7 cellular contexts compared by ENCODE assay signal in genomic region chr15:101167791-101168462, GRCh38.
DNase-seq lines count a peak whose midpoint lies in the region; ATAC-seq and TF ChIP-seq lines count a peak whose summit lies in the region.

No MANE protein-coding gene starts in this region.

- H3K4me3 Mint-ChIP-seq in activated T-helper 2 cell treated with anti-CD3 and anti-CD28 coated beads, Interferon-gamma antibody, Interleukin-2, Interleukin-4, amounts not matched to agents 10 μg/mL and 5 μg/mL and 100 μg/mL, durations not matched to agents 14 hours and 24 hours and 36 hours (ENCODE audit: low read depth): peak overlapping the region; percentile 43

- peak; percentile 80 for ATAC-seq in GM21390 (IDR thresholded peaks at IDR 0.05; ENCODE audit: unreplicated experiment)
- peak; percentile 55 to 65 for ATAC-seq in gastrocnemius medialis

- peak in 1 of 2 donors; percentile 28 for TF ChIP-seq POLR2A in gastrocnemius medialis (IDR thresholded peaks at IDR 0.05)

- H3K36me3 ChIP-seq in gastrocnemius medialis: no peaks in the 10 kb centered on the region

- peaks cover 44% of the 10 kb centered on the region for H3K36me3 Mint-ChIP-seq in activated T-helper 2 cell treated with anti-CD3 and anti-CD28 coated beads, Interferon-gamma antibody, Interleukin-2, Interleukin-4, amounts not matched to agents 10 μg/mL and 5 μg/mL and 100 μg/mL, durations not matched to agents 14 hours and 24 hours and 36 hours (ENCODE audit: low read depth)

- peak overlapping the region; percentile 61 to 78 (median 73) for H3K27ac ChIP-seq in gastrocnemius medialis

- no peaks in the 10 kb centered on the region for H3K27me3 ChIP-seq in gastrocnemius medialis

- H3K27me3 Mint-ChIP-seq in activated T-helper 2 cell treated with anti-CD3 and anti-CD28 coated beads, Interferon-gamma antibody, Interleukin-2, Interleukin-4, amounts not matched to agents 10 μg/mL and 5 μg/mL and 100 μg/mL, durations not matched to agents 14 hours and 24 hours and 36 hours (ENCODE audit: low read depth): no peaks in the 10 kb centered on the region

- peak overlapping the region; percentile 92 for H3K27ac Mint-ChIP-seq in activated T-helper 2 cell treated with anti-CD3 and anti-CD28 coated beads, Interferon-gamma antibody, Interleukin-2, Interleukin-4, amounts not matched to agents 10 μg/mL and 5 μg/mL and 100 μg/mL, durations not matched to agents 14 hours and 24 hours and 36 hours

- intact Hi-C loops in activated T-helper 2 cell treated with anti-CD3 and anti-CD28 coated beads, Interferon-gamma antibody, Interleukin-2, Interleukin-4, amounts not matched to agents 10 μg/mL and 5 μg/mL and 100 μg/mL, durations not matched to agents 14 hours and 24 hours and 36 hours (cut with micrococcal nuclease): loop anchor here (1.0 to 2.0 kb wide), 4 partner anchors 9 to 44 kb away; no protein-coding TSS in a partner anchor
- intact Hi-C loops in head of caudate nucleus (cut with DNase I): no loop called here
- intact Hi-C loops in gastrocnemius medialis (cut with DNase I; ENCODE audit: low total_unique reads): no loop called here

- in situ Hi-C loops in gastrocnemius medialis (cut with MboI; ENCODE audit: low sequenced_read_pairs in 4 of 4): no loop called here

- H3K9me3 Mint-ChIP-seq in activated T-helper 2 cell treated with anti-CD3 and anti-CD28 coated beads, Interferon-gamma antibody, Interleukin-2, Interleukin-4, amounts not matched to agents 10 μg/mL and 5 μg/mL and 100 μg/mL, durations not matched to agents 14 hours and 24 hours and 36 hours: peaks cover 39% of the 10 kb centered on the region

- TF ChIP-seq CTCF in gastrocnemius medialis (IDR thresholded peaks at IDR 0.05 in 4 of 5, conservative IDR thresholded peaks at IDR 0.05 in 1 of 5): no peak

- peaks cover 44% of the 10 kb centered on the region for H3K4me1 Mint-ChIP-seq in activated T-helper 2 cell treated with anti-CD3 and anti-CD28 coated beads, Interferon-gamma antibody, Interleukin-2, Interleukin-4, amounts not matched to agents 10 μg/mL and 5 μg/mL and 100 μg/mL, durations not matched to agents 14 hours and 24 hours and 36 hours (ENCODE audit: low read depth)

- H3K4me3 ChIP-seq in gastrocnemius medialis: peak overlapping the region in 1 of 4 donors; percentile 12

- peak; percentile 80 for DNase-seq in activated T-helper 2 cell treated with anti-CD3 and anti-CD28 coated beads, Interferon-gamma antibody, Interleukin-2, Interleukin-4, amounts not matched to agents 10 μg/mL and 5 μg/mL and 100 μg/mL, durations not matched to agents 14 hours and 24 hours and 36 hours (ENCODE audit: low spot score)
- DNase-seq in head of caudate nucleus (peak in 25 of 42 donors; percentile 16 to 70 (median 38)), gastrocnemius medialis (peak; percentile 46 to 50), NCI-H187 (lab: John Stamatoyannopoulos, UW) (no peak), HuH-7 (ENCODE audit: low spot score) (no peak)

- peaks cover 0 to 9% (median 0%) of the 10 kb centered on the region in 3 donors for H3K9me3 ChIP-seq in gastrocnemius medialis

- H3K4me1 ChIP-seq in gastrocnemius medialis: peaks cover 12 to 32% of the 10 kb centered on the region in 2 donors

TF ChIP-seq in PFSK-1, 5 proteins besides CTCF, POLR2A, EP300 and RAD21:
- TF ChIP-seq SIN3A (IDR thresholded peaks at IDR 0.05; ENCODE audit: borderline replicate concordance, insufficient read depth, low read length): no peak
- TF ChIP-seq TAF1 (IDR thresholded peaks at IDR 0.05; ENCODE audit: borderline replicate concordance, insufficient read depth, low read length): peak; percentile 43; the same call in 1 of the 2 replicates
- peak; percentile 42 for TF ChIP-seq FOXP2 (optimal IDR thresholded peaks at IDR 0.05; ENCODE audit: borderline replicate concordance, extremely low read depth, extremely low read length, insufficient read depth)
- TF ChIP-seq REST (IDR thresholded peaks at IDR 0.05; ENCODE audit: insufficient read depth in 1 of 2, low read depth in 2 of 2, low read length in 2 of 2): no peak
- no peak for TF ChIP-seq POLR2AphosphoS5 (IDR thresholded peaks at IDR 0.05; ENCODE audit: low read depth, low read length)

Comparison
In these comparisons a context has a peak if more than half of its experiments do, and no peak if none do; other contexts are left out.
1. DNase-seq: peak in activated T-helper 2 cell treated with anti-CD3 and anti-CD28 coated beads, Interferon-gamma antibody, Interleukin-2, Interleukin-4, amounts not matched to agents 10 μg/mL and 5 μg/mL and 100 μg/mL, durations not matched to agents 14 hours and 24 hours and 36 hours (single experiment), head of caudate nucleus (25 of 42) and gastrocnemius medialis (2 of 2); none in NCI-H187 (0 of 2) and HuH-7 (single experiment).